In the genomic region with DNA sequence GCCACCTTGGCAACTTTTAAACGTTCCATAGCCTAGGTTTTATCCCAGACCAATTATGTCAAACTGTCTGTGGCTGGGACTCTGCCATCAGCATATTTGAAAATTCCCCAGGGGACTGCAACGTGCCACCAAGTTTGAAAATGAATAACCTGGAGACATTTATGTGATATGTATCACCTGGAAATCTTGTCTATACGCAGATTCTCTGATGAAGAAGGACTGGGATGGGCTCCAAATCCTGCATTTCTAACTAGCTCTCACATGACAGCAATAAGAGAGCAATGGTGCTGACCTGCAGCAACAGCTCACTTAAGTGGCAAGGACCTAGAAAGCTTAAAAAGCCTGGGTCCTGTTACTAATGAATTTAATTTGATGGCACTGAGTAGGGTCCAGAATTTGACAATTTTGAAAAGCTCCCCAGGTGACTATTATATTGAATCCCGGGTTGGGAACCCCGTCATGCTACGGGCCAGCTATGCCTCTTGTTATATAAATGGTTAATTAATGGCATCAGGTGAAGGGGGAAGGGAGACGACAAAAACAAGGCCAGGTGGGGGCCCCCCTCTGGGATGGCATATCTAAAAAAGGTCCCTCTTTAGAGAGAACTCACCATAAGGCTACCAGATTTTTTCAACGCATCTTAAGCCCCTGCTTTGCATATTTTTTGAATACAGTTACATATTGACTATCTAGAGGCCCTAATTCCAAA, we compare ENCODE assay signal across 16 cellular contexts.
"Had no signal": no experiment of that assay in that cellular context is flagged by ENCODE, and none has a peak within 500 bp of the region (broad histone marks: within the 10 kb centered on the region; RNA-seq: fewer than 3 reads in every experiment).

No MANE protein-coding gene starts in this region.

- H3K27ac ChIP-seq: gastrocnemius medialis, heart left ventricle, right atrium auricular region, thyroid gland, WERI-Rb-1 had no signal

- DNase-seq: activated CD4-positive, alpha-beta T cell treated with anti-CD3 and anti-CD28 coated beads for 1 hour; activated CD4-positive, alpha-beta T cell treated with anti-CD3 and anti-CD28 coated beads, Interleukin-2, amount 50 U/mL, for 48 hours; activated T-cell treated with anti-CD3 and anti-CD28 coated beads for 4 hours; effector CD8-positive, alpha-beta T cell; gastrocnemius medialis; heart left ventricle; stimulated activated CD4-positive, alpha-beta T cell treated with anti-CD3 and anti-CD28 coated beads, Interleukin-2, amount 100 ng/mL, for 24 hours; stimulated activated naive CD4-positive, alpha-beta T cell treated with Interleukin-2 at 50 U/mL for 16 hours; thyroid gland; WERI-Rb-1 had no signal

- H3K4me3 Mint-ChIP-seq: activated naive CD8-positive, alpha-beta T cell; dendritic cell treated with granulocyte-macrophage colony-stimulating factor and Interleukin-4, amounts not matched to agents 40 ng/mL and 50 ng/mL, for 4 days; memory B cell; neural crest cell had no signal

- H3K4me1 Mint-ChIP-seq: neural crest cell had no signal

- H3K27ac Mint-ChIP-seq: activated naive CD8-positive, alpha-beta T cell; dendritic cell treated with granulocyte-macrophage colony-stimulating factor and Interleukin-4, amounts not matched to agents 40 ng/mL and 50 ng/mL, for 4 days; memory B cell; progenitor cell of endocrine pancreas had no signal

- H3K4me3 ChIP-seq: gastrocnemius medialis, heart left ventricle, right atrium auricular region, thyroid gland had no signal

- H3K27me3 ChIP-seq: gastrocnemius medialis, heart left ventricle, right atrium auricular region, thyroid gland had no signal

- H3K9me3 ChIP-seq: gastrocnemius medialis, thyroid gland had no signal

- H3K27me3 Mint-ChIP-seq: activated naive CD8-positive, alpha-beta T cell; dendritic cell treated with granulocyte-macrophage colony-stimulating factor and Interleukin-4, amounts not matched to agents 40 ng/mL and 50 ng/mL, for 4 days; memory B cell; progenitor cell of endocrine pancreas had no signal

- H3K4me1 ChIP-seq: gastrocnemius medialis, heart left ventricle, right atrium auricular region, thyroid gland had no signal

- H3K36me3 ChIP-seq: gastrocnemius medialis, heart left ventricle, right atrium auricular region, thyroid gland, WERI-Rb-1 had no signal
